16 cellular contexts compared by ENCODE assay signal in genomic region chr6:15016813-15017212, GRCh38.
"Had no signal": no experiment of that assay in that cellular context is flagged by ENCODE, and none has a peak within 500 bp of the region (broad histone marks: within the 10 kb centered on the region; RNA-seq: fewer than 3 reads in every experiment).

No MANE protein-coding gene starts in this region.

- H3K36me3 Mint-ChIP-seq: activated naive CD4-positive, alpha-beta T cell treated with anti-CD3 and anti-CD28 coated beads, Interleukin-2, amount 50 U/mL, for 24 hours; stimulated activated effector memory CD8-positive, alpha-beta T cell treated with anti-CD3 and anti-CD28 coated beads, Interleukin-12 subunit alpha, Interleukin-12 subunit beta, amount 100 ng/mL, for 72 hours had no signal

- H3K9me3 Mint-ChIP-seq: activated B cell treated with CpG ODN at 0.5 μM for 24 hours; activated naive CD4-positive, alpha-beta T cell treated with anti-CD3 and anti-CD28 coated beads, Interleukin-2, amount 50 U/mL, for 24 hours; activated T-cell treated with anti-CD3 and anti-CD28 coated beads, Interleukin-2, amount 50 U/mL, for 4 hours; stimulated activated effector memory CD8-positive, alpha-beta T cell treated with anti-CD3 and anti-CD28 coated beads, Interleukin-12 subunit alpha, Interleukin-12 subunit beta, amount 100 ng/mL, for 72 hours had no signal

- H3K27ac Mint-ChIP-seq: activated B cell treated with CpG ODN at 0.5 μM for 24 hours; activated CD8-positive, alpha-beta T cell treated with anti-CD3 and anti-CD28 coated beads for 36 hours; activated naive CD4-positive, alpha-beta T cell treated with anti-CD3 and anti-CD28 coated beads, Interleukin-2, amount 50 U/mL, for 24 hours; stimulated activated effector memory CD8-positive, alpha-beta T cell treated with anti-CD3 and anti-CD28 coated beads, Interleukin-12 subunit alpha, Interleukin-12 subunit beta, amount 100 ng/mL, for 72 hours had no signal

- H3K4me1 ChIP-seq: body of pancreas, sigmoid colon, tibial artery, uterus had no signal

- DNase-seq: activated B cell treated with CpG ODN at 0.5 μM for 24 hours; activated effector memory CD4-positive, alpha-beta T cell treated with anti-CD3 and anti-CD28 coated beads, Interleukin-2, amount 50 U/mL, for 16 hours; activated T-cell treated with anti-CD3 and anti-CD28 coated beads, Interleukin-2, amount 50 U/mL, for 4 hours; cortex of kidney; effector memory CD4-positive, alpha-beta T cell; glutamatergic neuron; sigmoid colon; T-helper 2 cell; tibial artery; uterus had no signal

- FAIRE-seq: TTC549 had no signal

- H3K27ac ChIP-seq: body of pancreas, ovary, sigmoid colon, tibial artery, uterus had no signal

- H3K9me3 ChIP-seq: body of pancreas, ovary, sigmoid colon, tibial artery, uterus had no signal

- H3K27me3 ChIP-seq: body of pancreas, ovary, sigmoid colon, uterus had no signal

- H3K27me3 Mint-ChIP-seq: activated naive CD4-positive, alpha-beta T cell treated with anti-CD3 and anti-CD28 coated beads, Interleukin-2, amount 50 U/mL, for 24 hours had no signal

- ATAC-seq: activated T-cell treated with anti-CD3 and anti-CD28 coated beads, Interleukin-2, amount 50 U/mL, for 4 hours; body of pancreas; stimulated activated effector memory CD8-positive, alpha-beta T cell treated with anti-CD3 and anti-CD28 coated beads, Interleukin-12 subunit alpha, Interleukin-12 subunit beta, amount 100 ng/mL, for 72 hours had no signal

- H3K4me3 ChIP-seq: body of pancreas, ovary, sigmoid colon, tibial artery, uterus had no signal

- H3K36me3 ChIP-seq: ovary, sigmoid colon, tibial artery, uterus had no signal

- H3K4me3 Mint-ChIP-seq: activated B cell treated with CpG ODN at 0.5 μM for 24 hours; activated CD8-positive, alpha-beta T cell treated with anti-CD3 and anti-CD28 coated beads for 36 hours; activated naive CD4-positive, alpha-beta T cell treated with anti-CD3 and anti-CD28 coated beads, Interleukin-2, amount 50 U/mL, for 24 hours; activated T-cell treated with anti-CD3 and anti-CD28 coated beads, Interleukin-2, amount 50 U/mL, for 4 hours had no signal
